2 cellular contexts compared by ENCODE assay signal in genomic region chr1:243433737-243434370, GRCh38.
TF ChIP-seq lines count a peak whose summit lies in the region.

No MANE protein-coding gene starts in this region.

TF ChIP-seq in HEK293T, 16 proteins besides CTCF, POLR2A, EP300 and RAD21 (continued from another document):
- TF ChIP-seq, protein P1, sequence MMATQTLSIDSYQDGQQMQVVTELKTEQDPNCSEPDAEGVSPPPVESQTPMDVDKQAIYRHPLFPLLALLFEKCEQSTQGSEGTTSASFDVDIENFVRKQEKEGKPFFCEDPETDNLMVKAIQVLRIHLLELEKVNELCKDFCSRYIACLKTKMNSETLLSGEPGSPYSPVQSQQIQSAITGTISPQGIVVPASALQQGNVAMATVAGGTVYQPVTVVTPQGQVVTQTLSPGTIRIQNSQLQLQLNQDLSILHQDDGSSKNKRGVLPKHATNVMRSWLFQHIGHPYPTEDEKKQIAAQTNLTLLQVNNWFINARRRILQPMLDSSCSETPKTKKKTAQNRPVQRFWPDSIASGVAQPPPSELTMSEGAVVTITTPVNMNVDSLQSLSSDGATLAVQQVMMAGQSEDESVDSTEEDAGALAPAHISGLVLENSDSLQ (IDR thresholded peaks at IDR 0.05), result peak; percentile 43; the same call in 1 of the 2 replicates
- TF ChIP-seq CTBP1 (IDR thresholded peaks at IDR 0.05; ENCODE audit: borderline replicate concordance) (peak; percentile 69), ZNF384 (IDR thresholded peaks at IDR 0.05) (no peak)

TF ChIP-seq in WTC11, 78 proteins besides CTCF, POLR2A, EP300 and RAD21 (continued from another document):
- TF ChIP-seq, protein P2, sequence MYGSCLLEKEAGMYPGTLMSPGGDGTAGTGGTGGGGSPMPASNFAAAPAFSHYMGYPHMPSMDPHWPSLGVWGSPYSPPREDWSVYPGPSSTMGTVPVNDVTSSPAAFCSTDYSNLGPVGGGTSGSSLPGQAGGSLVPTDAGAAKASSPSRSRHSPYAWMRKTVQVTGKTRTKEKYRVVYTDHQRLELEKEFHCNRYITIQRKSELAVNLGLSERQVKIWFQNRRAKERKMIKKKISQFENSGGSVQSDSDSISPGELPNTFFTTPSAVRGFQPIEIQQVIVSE (CRISPR knock-in tag; IDR thresholded peaks at IDR 0.05; ENCODE audit: borderline replicate concordance), result no peak
- TF ChIP-seq MXD4 (CRISPR knock-in tag; IDR thresholded peaks at IDR 0.05; ENCODE audit: borderline replicate concordance) (no peak), TEAD4 (CRISPR knock-in tag; IDR thresholded peaks at IDR 0.05) (no peak), GABPB1 (CRISPR knock-in tag; IDR thresholded peaks at IDR 0.05) (no peak)
